In the genomic region with DNA sequence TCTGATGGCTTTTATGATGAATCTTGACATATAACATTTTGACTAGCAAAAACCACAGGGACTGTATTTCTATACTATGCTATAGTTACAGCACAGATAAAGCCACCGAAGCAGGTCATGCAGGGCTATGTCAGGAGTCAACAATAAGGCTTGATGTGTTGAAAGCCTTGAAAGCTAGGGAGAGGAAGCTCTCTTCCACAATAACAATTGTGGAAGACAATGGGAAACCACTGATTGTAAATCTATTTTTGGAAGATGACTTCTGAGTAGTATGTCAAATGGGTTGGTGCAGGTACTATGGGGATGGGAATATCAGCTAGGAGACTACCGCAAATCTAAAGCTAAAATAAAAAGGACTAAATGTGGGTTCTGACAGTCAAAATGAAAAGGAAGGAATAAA, we compare ENCODE assay signal across 28 cellular contexts.
"Had no signal": no experiment of that assay in that cellular context is flagged by ENCODE, and none has a peak within 500 bp of the region (broad histone marks: within the 10 kb centered on the region; RNA-seq: fewer than 3 reads in every experiment).

No MANE protein-coding gene starts in this region.

- ATAC-seq: gastroesophageal sphincter; left cardiac atrium; lower lobe of right lung; psoas muscle; right lobe of liver; stimulated activated memory B cell treated with anti-CD40 and anti-IgM and Interleukin-4, amounts not matched to agents 10 μg/mL and 1 μg/mL and 100 μg/mL, for 72 hours had no signal

- H3K4me3 ChIP-seq: coronary artery, dorsolateral prefrontal cortex, esophagus squamous epithelium, gastroesophageal sphincter, left ventricle myocardium inferior, lower lobe of right lung, psoas muscle, right lobe of liver, spleen, tibial artery, upper lobe of left lung, uterus had no signal

- H3K4me1 ChIP-seq: parathyroid adenoma had no signal

- H3K4me3 Mint-ChIP-seq: nephron; stimulated activated memory B cell treated with anti-CD40 and anti-IgM and Interleukin-4, amounts not matched to agents 10 μg/mL and 1 μg/mL and 100 μg/mL, for 72 hours; stimulated activated naive CD8-positive, alpha-beta T cell treated with anti-CD3 and anti-CD28 coated beads, Interleukin-15, Interleukin-2, amounts not matched to agents 100 ng/mL and 50 ng/mL, for 24 hours had no signal

- H3K36me3 Mint-ChIP-seq: naive B cell had no signal

- H3K36me3 ChIP-seq: gastroesophageal sphincter, left ventricle myocardium inferior, lower lobe of right lung, right lobe of liver, upper lobe of left lung, uterus had no signal

- H3K9ac ChIP-seq: parathyroid adenoma had no signal

- H3K9me3 Mint-ChIP-seq: naive B cell; nephron; stimulated activated memory B cell treated with anti-CD40 and anti-IgM and Interleukin-4, amounts not matched to agents 10 μg/mL and 1 μg/mL and 100 μg/mL, for 72 hours; stimulated activated naive CD8-positive, alpha-beta T cell treated with anti-CD3 and anti-CD28 coated beads, Interleukin-15, Interleukin-2, amounts not matched to agents 100 ng/mL and 50 ng/mL, for 24 hours had no signal

- H2AFZ ChIP-seq: parathyroid adenoma had no signal

- H3K27me3 ChIP-seq: dorsolateral prefrontal cortex, esophagus squamous epithelium, gastroesophageal sphincter, right lobe of liver, spleen, tibial artery, upper lobe of left lung, uterus had no signal

- H3K27ac ChIP-seq: coronary artery, esophagus squamous epithelium, gastroesophageal sphincter, left ventricle myocardium inferior, lower lobe of right lung, parathyroid adenoma, psoas muscle, right lobe of liver, spleen, tibial artery, upper lobe of left lung, uterus had no signal

- H3K27ac Mint-ChIP-seq: nephron; stimulated activated memory B cell treated with anti-CD40 and anti-IgM and Interleukin-4, amounts not matched to agents 10 μg/mL and 1 μg/mL and 100 μg/mL, for 72 hours; stimulated activated naive CD8-positive, alpha-beta T cell treated with anti-CD3 and anti-CD28 coated beads, Interleukin-15, Interleukin-2, amounts not matched to agents 100 ng/mL and 50 ng/mL, for 24 hours had no signal

- H3K9me3 ChIP-seq: esophagus squamous epithelium, gastroesophageal sphincter, left ventricle myocardium inferior, lower lobe of right lung, psoas muscle, right lobe of liver, spleen, tibial artery, upper lobe of left lung, uterus had no signal

- FAIRE-seq: endometrium, kidney had no signal

- H3K27me3 Mint-ChIP-seq: naive B cell; stimulated activated memory B cell treated with anti-CD40 and anti-IgM and Interleukin-4, amounts not matched to agents 10 μg/mL and 1 μg/mL and 100 μg/mL, for 72 hours; stimulated activated naive CD8-positive, alpha-beta T cell treated with anti-CD3 and anti-CD28 coated beads, Interleukin-15, Interleukin-2, amounts not matched to agents 100 ng/mL and 50 ng/mL, for 24 hours had no signal

- DNase-seq: dorsolateral prefrontal cortex; effector CD8-positive, alpha-beta T cell; esophagus squamous epithelium; foreskin fibroblast; kidney; left cardiac atrium; left ventricle myocardium inferior; lower lobe of right lung; mesenchymal stem cell; midbrain; naive B cell; psoas muscle; retina; right lobe of liver; spleen; stimulated activated CD4-positive, alpha-beta T cell treated with anti-CD3 and anti-CD28 coated beads, Interleukin-15, amount 100 ng/mL, for 24 hours; stimulated activated CD4-positive, alpha-beta T cell treated with anti-CD3 and anti-CD28 coated beads, Interleukin-1b, Interleukin-23, amount 100 ng/mL, for 48 hours; stimulated activated CD4-positive, alpha-beta T cell treated with anti-CD3 and anti-CD28 coated beads, Interleukin-4, amount 100 ng/mL, for 24 hours; tibial artery; upper lobe of left lung; uterus had no signal
